20 cellular contexts compared by ENCODE assay signal in genomic region chr20:62392621-62393164, GRCh38. TPM values are rescaled to one million over a fixed set of nuclear protein-coding genes. Genes with fewer than 3 reads are reported as not detected.
DNase-seq lines count a peak whose midpoint lies in the region; ATAC-seq, FAIRE-seq and TF ChIP-seq lines count a peak whose summit lies in the region.
"Had no signal": no experiment of that assay in that cellular context is flagged by ENCODE, and none has a peak within 500 bp of the region (broad histone marks: within the 10 kb centered on the region; RNA-seq: fewer than 3 reads in every experiment).

No MANE protein-coding gene starts in this region.

- no peak overlapping the region for H3K9ac ChIP-seq in GM12878 (ENCODE audit: control insufficient read depth, insufficient read depth, low read length)
- H3K9ac ChIP-seq: GM23248, KMS-11 had no signal

- H3K4me1 ChIP-seq in Caco-2 = peaks cover 10% of the 10 kb centered on the region
- peaks cover 4% of the 10 kb centered on the region; the same call in 1 of the 2 replicates for H3K4me1 ChIP-seq in GM12878 (ENCODE audit: control insufficient read depth, insufficient read depth, low read length)

- no peak overlapping the region for H3K27ac ChIP-seq in GM12878 (ENCODE audit: control insufficient read depth, insufficient read depth)
- H3K27ac ChIP-seq: 22Rv1, GM23248, KMS-11 had no signal

- peak; percentile 21 for ATAC-seq in activated CD8-positive, alpha-beta memory T cell treated with anti-CD3 and anti-CD28 coated beads, Interleukin-2, amount 10 ng/mL, durations not matched to agents 7 days and 5 days
- no peak for ATAC-seq in GM12878
- no peak for ATAC-seq in GM19467 (IDR thresholded peaks at IDR 0.05; ENCODE audit: unreplicated experiment)
- no peak for ATAC-seq in GM21723 (IDR thresholded peaks at IDR 0.05; ENCODE audit: unreplicated experiment)

- peaks cover 23% of the 10 kb centered on the region for H3K36me3 Mint-ChIP-seq in activated CD8-positive, alpha-beta memory T cell treated with anti-CD3 and anti-CD28 coated beads, Interleukin-2, amount 10 ng/mL, durations not matched to agents 7 days and 5 days
- peaks cover 78% of the 10 kb centered on the region for H3K36me3 Mint-ChIP-seq in Caco-2 (ENCODE audit: insufficient read depth, unreplicated experiment)
- peaks cover 9% of the 10 kb centered on the region for H3K36me3 Mint-ChIP-seq in neural crest cell (ENCODE audit: low read depth)

- peak; percentile 48; the same call in 1 of the 2 replicates for TF ChIP-seq POLR2A in GM12878 (IDR thresholded peaks at IDR 0.05; ENCODE audit: low read depth, low read length)

- TF ChIP-seq CTCF in Caco-2 (IDR thresholded peaks at IDR 0.05; ENCODE audit: insufficient read depth in 1 of 2, low read depth in 1 of 2, low read length in 1 of 2, severe bottlenecking in 1 of 2, unreplicated experiment in 1 of 2) (no peak), GM12878 (IDR thresholded peaks at IDR 0.05 in 2 of 3, conservative IDR thresholded peaks at IDR 0.05 in 1 of 3; ENCODE audit: control insufficient read depth in 2 of 3, extremely low read depth in 1 of 3, insufficient read depth in 1 of 3, low read depth in 3 of 3, low read length in 3 of 3) (no peak), neural crest cell (conservative IDR thresholded peaks at IDR 0.05) (no peak)

- H3K4me1 Mint-ChIP-seq in activated CD8-positive, alpha-beta memory T cell treated with anti-CD3 and anti-CD28 coated beads, Interleukin-2, amount 10 ng/mL, durations not matched to agents 7 days and 5 days = peaks cover 22% of the 10 kb centered on the region
- peaks cover 25% of the 10 kb centered on the region for H3K4me1 Mint-ChIP-seq in Caco-2 (ENCODE audit: low read depth, unreplicated experiment)
- H3K4me1 Mint-ChIP-seq in neural crest cell = peaks cover 17% of the 10 kb centered on the region

- H3K9me3 Mint-ChIP-seq in activated CD8-positive, alpha-beta memory T cell treated with anti-CD3 and anti-CD28 coated beads, Interleukin-2, amount 10 ng/mL, durations not matched to agents 7 days and 5 days (ENCODE audit: low read depth) = peaks cover 2% of the 10 kb centered on the region
- H3K9me3 Mint-ChIP-seq in Caco-2 (ENCODE audit: unreplicated experiment) (peaks cover 5% of the 10 kb centered on the region), neural crest cell (no peaks in the 10 kb centered on the region)
- H3K9me3 Mint-ChIP-seq: CD4-positive, CD25-positive, alpha-beta regulatory T cell; IgD-negative memory B cell had no signal

- SMC1A ChIA-PET in GM12878 (lab: Charles Lee; ENCODE audit: uncharacterized antibody, unreplicated experiment) = interaction anchor here (0.6 kb wide), 1 partner anchor 11 kb away, joined by 3 read pairs; no protein-coding TSS in a partner anchor

- DNase-seq in activated CD8-positive, alpha-beta memory T cell treated with anti-CD3 and anti-CD28 coated beads, Interleukin-2, amount 10 ng/mL, durations not matched to agents 7 days and 5 days = no peak
- DNase-seq in activated CD8-positive, alpha-beta memory T cell treated with anti-CD3 and anti-CD28 coated beads, Interleukin-2, amount 50 U/mL, for 4 hours = no peak
- DNase-seq in Caco-2 (no peak), GM12878 (ENCODE audit: low read depth, low spot score) (no peak), neural crest cell (ENCODE audit: low read depth, low spot score) (no peak), NCI-H345 treated with DMSO at 0.1 percent for 48 hours (lab: John Stamatoyannopoulos, UW; ENCODE audit: unreplicated experiment) (no peak)
- DNase-seq: CD4-positive, CD25-positive, alpha-beta regulatory T cell; DMS79; GM23248; H7 had no signal

- peaks cover 18% of the 10 kb centered on the region for H3K79me2 ChIP-seq in GM12878 (ENCODE audit: control insufficient read depth, insufficient read depth, low read length)

- WGBS in GM12878 (ENCODE audit: insufficient coverage, insufficient replicate concordance, low lambda C conversion rate, missing lambda C conversion rate) = 91% methylated on average over 19 of the region's 19 CpGs

- no peak overlapping the region for H2AFZ ChIP-seq in GM12878 (ENCODE audit: control insufficient read depth, low read depth, low read length)
- H2AFZ ChIP-seq: GM23248 had no signal

- no peak for TF ChIP-seq EP300 in GM12878 (IDR thresholded peaks at IDR 0.05; ENCODE audit: borderline replicate concordance in 1 of 2, control insufficient read depth in 1 of 2, low read depth in 2 of 2, low read length in 2 of 2)

- no peak for TF ChIP-seq RAD21 in GM12878 (IDR thresholded peaks at IDR 0.05; ENCODE audit: insufficient read depth, low read depth, low read length)

- H3K36me3 ChIP-seq in Caco-2 (ENCODE audit: control insufficient read depth, insufficient read depth, low read length) (peaks cover 16% of the 10 kb centered on the region), GM12878 (ENCODE audit: control insufficient read depth in 2 of 2, insufficient read depth in 2 of 2, low read length in 1 of 2) (peaks cover 9 to 13% of the 10 kb centered on the region in 2 experiments)

- H3K27me3 Mint-ChIP-seq in activated CD8-positive, alpha-beta memory T cell treated with anti-CD3 and anti-CD28 coated beads, Interleukin-2, amount 10 ng/mL, durations not matched to agents 7 days and 5 days = no peaks in the 10 kb centered on the region
- no peaks in the 10 kb centered on the region for H3K27me3 Mint-ChIP-seq in Caco-2 (ENCODE audit: insufficient read depth, unreplicated experiment)
- H3K27me3 Mint-ChIP-seq in neural crest cell (ENCODE audit: low read depth) = no peaks in the 10 kb centered on the region
- H3K27me3 Mint-ChIP-seq: CD4-positive, CD25-positive, alpha-beta regulatory T cell; IgD-negative memory B cell had no signal

- no peak for FAIRE-seq in GM12878 (lab: Jason Lieb, UNC)
- FAIRE-seq: G401.6, GM12892, GM19239 had no signal

- CTCF ChIA-PET in activated CD8-positive, alpha-beta memory T cell treated with anti-CD3 and anti-CD28 coated beads, Interleukin-2, amount 10 ng/mL, durations not matched to agents 7 days and 5 days (lab: Charles Lee) = interaction anchor here (1.7 kb wide), 1 partner anchor 224 kb away, joined by 5 read pairs; no protein-coding TSS in a partner anchor
- CTCF ChIA-PET in Caco-2 (lab: Charles Lee) (no interaction called here), GM12878 (lab: Yijun Ruan, JAX) (no interaction called here)

- no peaks in the 10 kb centered on the region for H4K20me1 ChIP-seq in GM12878 (ENCODE audit: control insufficient read depth, insufficient read depth)

- RAD21 ChIA-PET in GM12878 (lab: Charles Lee; ENCODE audit: unreplicated experiment) = no interaction called here

- H3K4me2 ChIP-seq in GM12878 (ENCODE audit: control insufficient read depth, insufficient read depth) = no peak overlapping the region
- H3K4me2 ChIP-seq: KMS-11 had no signal

- POLR2A ChIA-PET in Caco-2 (lab: Charles Lee) = no interaction called here
- POLR2A ChIA-PET in GM12878 (lab: Charles Lee) = no interaction called here

- no peak overlapping the region for H3K27ac Mint-ChIP-seq in activated CD8-positive, alpha-beta memory T cell treated with anti-CD3 and anti-CD28 coated beads, Interleukin-2, amount 10 ng/mL, durations not matched to agents 7 days and 5 days
- H3K27ac Mint-ChIP-seq in Caco-2 (ENCODE audit: unreplicated experiment) = peak overlapping the region; percentile 45
- H3K27ac Mint-ChIP-seq in neural crest cell (ENCODE audit: unreplicated experiment) = no peak overlapping the region
- H3K27ac Mint-ChIP-seq: CD4-positive, CD25-positive, alpha-beta regulatory T cell; IgD-negative memory B cell had no signal

- intact Hi-C loops in Caco-2 (cut with micrococcal nuclease; ENCODE audit: unreplicated experiment) = no loop called here
- intact Hi-C loops in GM12878 (cut with micrococcal nuclease; ENCODE audit: unreplicated experiment) = no loop called here

- no peaks in the 10 kb centered on the region for H3K27me3 ChIP-seq in Caco-2 (replicated peaks; ENCODE audit: control insufficient read depth, insufficient read depth, low read length)
- H3K27me3 ChIP-seq in GM12878 (replicated peaks in 1 of 2; ENCODE audit: control insufficient read depth in 2 of 2, insufficient read depth in 2 of 2, low read length in 1 of 2) = no peaks in the 10 kb centered on the region

- H3K4me3 Mint-ChIP-seq in activated CD8-positive, alpha-beta memory T cell treated with anti-CD3 and anti-CD28 coated beads, Interleukin-2, amount 10 ng/mL, durations not matched to agents 7 days and 5 days = no peak overlapping the region
- H3K4me3 Mint-ChIP-seq in Caco-2 (ENCODE audit: unreplicated experiment) (no peak overlapping the region), neural crest cell (peak overlapping the region; percentile 41)
- H3K4me3 Mint-ChIP-seq: CD4-positive, CD25-positive, alpha-beta regulatory T cell; IgD-negative memory B cell had no signal

- BruUV-seq in Caco-2 (replicated peaks; lab: Mats Ljungman, UMichigan) (no TSS peak), GM12878 (replicated peaks; lab: Mats Ljungman, UMichigan) (no TSS peak)

- H3K4me3 ChIP-seq in Caco-2 (ENCODE audit: low read depth, low read length) (no peak overlapping the region), GM12878 (no peak overlapping the region)
- H3K4me3 ChIP-seq: GM23248 had no signal

- H3K9me3 ChIP-seq in Caco-2 = no peaks in the 10 kb centered on the region
- H3K9me3 ChIP-seq in GM12878 (replicated peaks; ENCODE audit: control insufficient read depth, insufficient read depth, low read length) = no peaks in the 10 kb centered on the region

- in situ Hi-C loops in GM12878 (cut with MboI) = loop anchor here (25.0 kb wide), 1 partner anchor 380 kb away; no protein-coding TSS in a partner anchor

RNA-seq across cellular contexts. Expression of gene RPS21, which starts 5.8 kb away (rescaled TPM):
- total RNA-seq in activated CD8-positive, alpha-beta memory T cell treated with anti-CD3 and anti-CD28 coated beads, Interleukin-2, amount 10 ng/mL, durations not matched to agents 7 days and 5 days = 1,000 to 10,000 TPM; 1,634 to 1,703 TPM
- total RNA-seq in Caco-2 (2022) = 4,496 and 4,723 TPM in 2 replicates
- total RNA-seq in GM12878 (2013; cell fraction: nucleolus; rRNA removed) = 61.8 and 129 TPM in 2 replicates
- total RNA-seq in GM12878 (2014; rRNA removed) = 1,780 and 2,320 TPM in 2 replicates
- 1,442 and 1,474 TPM in 2 replicates for total RNA-seq in GM12878 (2014; rRNA removed; fragmentation: Illumina TruSeq; extraction: Trizol)
- 2,559 and 2,687 TPM in 2 replicates for total RNA-seq in GM12878 (2021)
- 2,747 TPM for polyA plus RNA-seq in GM12878 (2011; ENCODE audit: low read depth)
- polyA plus RNA-seq in GM12878 (2011; rRNA removed) = 2,814 and 4,987 TPM in 2 replicates
- polyA plus RNA-seq in GM12878 (2011; cell fraction: cytosol; rRNA removed) = 6,140 and 7,792 TPM in 2 replicates
- polyA plus RNA-seq in GM12878 (2011; cell fraction: nucleus; rRNA removed) = 2,850 and 3,668 TPM in 2 replicates
- polyA plus RNA-seq in GM12878 (2012) = 5,611 and 6,669 TPM in 2 replicates
- polyA plus RNA-seq in GM12878 (2014; fragmentation: Illumina TruSeq; extraction: Trizol) = 536 and 1,536 TPM in 2 replicates
- polyA plus RNA-seq in GM12878 (2014; fragmentation: Nextera tagmentation; extraction: Ambion mirVana) = 1,000 to 10,000 TPM; 3,290 to 4,046 TPM
- 3,245 and 4,075 TPM in 2 replicates for polyA plus RNA-seq in GM12878 (2014; rRNA removed)
- 1,000 to 10,000 TPM; 1,499 to 1,551 TPM for polyA plus RNA-seq in GM12878 (2016; fragmentation: Nextera tagmentation; extraction: Ambion mirVana)
- 1,684 and 1,838 TPM in 2 replicates for polyA minus RNA-seq in GM12878 (2011; rRNA and poly(A)+ RNA removed)
- 394 and 397 TPM in 2 replicates for polyA minus RNA-seq in GM12878 (2011; cell fraction: cytosol; rRNA and poly(A)+ RNA removed)
- polyA minus RNA-seq in GM12878 (2011; cell fraction: nucleus; rRNA and poly(A)+ RNA removed) = 438 and 503 TPM in 2 replicates
- 1,298 and 1,312 TPM in 2 replicates for total RNA-seq in neural crest cell

RNA-seq across cellular contexts. Expression of gene CABLES2, which starts 14.4 kb away (rescaled TPM):
- total RNA-seq in activated CD8-positive, alpha-beta memory T cell treated with anti-CD3 and anti-CD28 coated beads, Interleukin-2, amount 10 ng/mL, durations not matched to agents 7 days and 5 days = 10 to 100 TPM; 15.6 to 16.5 TPM
- total RNA-seq in Caco-2 (2022) (30.7 and 36.4 TPM in 2 replicates), GM12878 (2014; rRNA removed) (7.7 and 8.8 TPM in 2 replicates), GM12878 (2014; rRNA removed; fragmentation: Illumina TruSeq; extraction: Trizol) (5.3 and 5.9 TPM in 2 replicates), GM12878 (2021) (14.9 and 15.2 TPM in 2 replicates), neural crest cell (25.2 and 26.6 TPM in 2 replicates)
- total RNA-seq in GM12878 (2013; cell fraction: nucleolus; rRNA removed) = 2.1 and 2.3 TPM in 2 replicates
- 5.3 TPM for polyA plus RNA-seq in GM12878 (2011; ENCODE audit: low read depth)
- polyA plus RNA-seq in GM12878 (2011; rRNA removed) (2.9 and 4.8 TPM in 2 replicates), GM12878 (2014; fragmentation: Illumina TruSeq; extraction: Trizol) (7.4 and 12.7 TPM in 2 replicates), GM12878 (2014; fragmentation: Nextera tagmentation; extraction: Ambion mirVana) (1 to 10 TPM; 2.3 to 2.9 TPM), GM12878 (2014; rRNA removed) (10.7 and 11.6 TPM in 2 replicates), GM12878 (2016; fragmentation: Nextera tagmentation; extraction: Ambion mirVana) (1 to 10 TPM; 2.2 to 2.5 TPM)
- polyA plus RNA-seq in GM12878 (2011; cell fraction: cytosol; rRNA removed) = 7.1 and 7.2 TPM in 2 replicates
- 10.3 and 11.7 TPM in 2 replicates for polyA plus RNA-seq in GM12878 (2011; cell fraction: nucleus; rRNA removed)
- polyA plus RNA-seq in GM12878 (2012) = 7.3 and 7.4 TPM in 2 replicates
- polyA minus RNA-seq in GM12878 (2011; rRNA and poly(A)+ RNA removed) = 3.5 and 4.5 TPM in 2 replicates
- 2.5 and 3.6 TPM in 2 replicates for polyA minus RNA-seq in GM12878 (2011; cell fraction: cytosol; rRNA and poly(A)+ RNA removed)
- 1.7 and 3.3 TPM in 2 replicates for polyA minus RNA-seq in GM12878 (2011; cell fraction: nucleus; rRNA and poly(A)+ RNA removed)

RNA-seq across cellular contexts. Expression of gene LAMA5, which starts 25.6 kb away (rescaled TPM):
- total RNA-seq in activated CD8-positive, alpha-beta memory T cell treated with anti-CD3 and anti-CD28 coated beads, Interleukin-2, amount 10 ng/mL, durations not matched to agents 7 days and 5 days = 1 to 10 TPM in 1 of 2 experiments, under 1 TPM in 1; 0.99 to 1.9 TPM
- 1,050 and 1,125 TPM in 2 replicates for total RNA-seq in Caco-2 (2022)
- 2.5 and 3.7 TPM in 2 replicates for total RNA-seq in GM12878 (2013; cell fraction: nucleolus; rRNA removed)
- total RNA-seq in GM12878 (2014; rRNA removed) = 0.62 and 1.5 TPM in 2 replicates
- 0.09 and 0.28 TPM in 2 replicates for total RNA-seq in GM12878 (2014; rRNA removed; fragmentation: Illumina TruSeq; extraction: Trizol)
- 1.4 and 2.2 TPM in 2 replicates for total RNA-seq in GM12878 (2021)
- polyA plus RNA-seq in GM12878 (2011; ENCODE audit: low read depth) = 0.56 TPM
- not detected in 2 replicates for polyA plus RNA-seq in GM12878 (2011; rRNA removed)
- 0.06 and 0.12 TPM in 2 replicates for polyA plus RNA-seq in GM12878 (2011; cell fraction: cytosol; rRNA removed)
- polyA plus RNA-seq in GM12878 (2011; cell fraction: nucleus; rRNA removed) = 2.4 and 3.6 TPM in 2 replicates
- 2.4 and 2.6 TPM in 2 replicates for polyA plus RNA-seq in GM12878 (2012)
- polyA plus RNA-seq in GM12878 (2014; fragmentation: Illumina TruSeq; extraction: Trizol) = 0.62 TPM in 1 of 2 replicates, not detected in the other
- polyA plus RNA-seq in GM12878 (2014; fragmentation: Nextera tagmentation; extraction: Ambion mirVana) = not detected
- polyA plus RNA-seq in GM12878 (2014; rRNA removed) = 1.0 and 3.1 TPM in 2 replicates
- polyA plus RNA-seq in GM12878 (2016; fragmentation: Nextera tagmentation; extraction: Ambion mirVana) = 1 to 10 TPM; 1.6 TPM
- polyA minus RNA-seq in GM12878 (2011; rRNA and poly(A)+ RNA removed) = under 0.01 and 0.29 TPM in 2 replicates
- polyA minus RNA-seq in GM12878 (2011; cell fraction: cytosol; rRNA and poly(A)+ RNA removed) = 0.27 and 2.3 TPM in 2 replicates
- 0.24 and 2.1 TPM in 2 replicates for polyA minus RNA-seq in GM12878 (2011; cell fraction: nucleus; rRNA and poly(A)+ RNA removed)
- total RNA-seq in neural crest cell = 35.0 and 38.8 TPM in 2 replicates

RNA-seq across cellular contexts. Expression of gene RBBP8NL, which starts 34.6 kb away (rescaled TPM):
- not detected for total RNA-seq in activated CD8-positive, alpha-beta memory T cell treated with anti-CD3 and anti-CD28 coated beads, Interleukin-2, amount 10 ng/mL, durations not matched to agents 7 days and 5 days
- 39.2 and 40.5 TPM in 2 replicates for total RNA-seq in Caco-2 (2022)
- total RNA-seq in GM12878 (2013; cell fraction: nucleolus; rRNA removed) = not detected in 2 replicates
- not detected in 2 replicates for total RNA-seq in GM12878 (2014; rRNA removed)
- not detected in 2 replicates for total RNA-seq in GM12878 (2014; rRNA removed; fragmentation: Illumina TruSeq; extraction: Trizol)
- total RNA-seq in GM12878 (2021) = not detected in 2 replicates
- not detected for polyA plus RNA-seq in GM12878 (2011; ENCODE audit: low read depth)
- polyA plus RNA-seq in GM12878 (2011; rRNA removed) = not detected in 2 replicates
- not detected in 2 replicates for polyA plus RNA-seq in GM12878 (2011; cell fraction: cytosol; rRNA removed)
- polyA plus RNA-seq in GM12878 (2011; cell fraction: nucleus; rRNA removed) = not detected in 2 replicates
- not detected in 2 replicates for polyA plus RNA-seq in GM12878 (2012)
- not detected in 2 replicates for polyA plus RNA-seq in GM12878 (2014; fragmentation: Illumina TruSeq; extraction: Trizol)
- not detected for polyA plus RNA-seq in GM12878 (2014; fragmentation: Nextera tagmentation; extraction: Ambion mirVana)
- not detected in 2 replicates for polyA plus RNA-seq in GM12878 (2014; rRNA removed)
- polyA plus RNA-seq in GM12878 (2016; fragmentation: Nextera tagmentation; extraction: Ambion mirVana) = not detected
- polyA minus RNA-seq in GM12878 (2011; rRNA and poly(A)+ RNA removed) = not detected in 2 replicates
- polyA minus RNA-seq in GM12878 (2011; cell fraction: cytosol; rRNA and poly(A)+ RNA removed) = not detected in 2 replicates
- not detected in 2 replicates for polyA minus RNA-seq in GM12878 (2011; cell fraction: nucleus; rRNA and poly(A)+ RNA removed)
- not detected in 2 replicates for total RNA-seq in neural crest cell
- total RNA-seq: A673; CD4-positive, CD25-positive, alpha-beta regulatory T cell; GM23248; H7 had no signal
- polyA plus RNA-seq: BJ; CD4-positive, CD25-positive, alpha-beta regulatory T cell; GM23248; IgD-negative memory B cell had no signal

Comparison
In these comparisons a context has a peak if more than half of its experiments do, and no peak if none do; other contexts are left out.
1. RNA of gene LAMA5, which starts 25.6 kb away (total RNA-seq): 1,050 to 1,125 TPM in Caco-2; 35.0 to 38.8 TPM in neural crest cell, 0.99 to 1.9 TPM in activated CD8-positive, alpha-beta memory T cell treated with anti-CD3 and anti-CD28 coated beads, Interleukin-2, amount 10 ng/mL, durations not matched to agents 7 days and 5 days and 0.09 to 3.7 TPM in GM12878; every median in the first group is over 10 times any median in the second.